ENCODE assay signal across 15 cellular contexts in the genomic region with DNA sequence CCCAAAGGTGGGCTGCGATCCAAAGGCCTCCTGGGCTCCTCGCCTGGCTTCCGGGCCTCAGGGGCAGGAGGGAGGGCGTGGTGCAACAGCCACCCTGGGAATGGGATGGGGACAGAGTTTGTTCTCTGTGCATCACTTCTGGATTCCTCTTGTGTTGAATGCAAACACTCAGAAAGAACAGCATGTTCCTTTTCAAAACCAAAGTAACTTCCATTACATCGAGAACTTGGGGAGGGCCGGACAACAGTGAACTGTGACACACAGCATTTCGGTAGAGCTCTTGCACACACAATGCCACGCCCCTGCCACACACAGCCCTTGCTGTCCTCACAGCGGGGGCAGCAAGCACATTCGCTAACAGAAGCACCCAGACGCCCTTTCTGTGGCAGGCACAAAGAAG. TPM values are rescaled to one million over a fixed set of nuclear protein-coding genes. Genes with fewer than 3 reads are reported as not detected.
DNase-seq lines count a peak whose midpoint lies in the region; ATAC-seq and TF ChIP-seq lines count a peak whose summit lies in the region.
"Had no signal": no experiment of that assay in that cellular context is flagged by ENCODE, and none has a peak within 500 bp of the region (broad histone marks: within the 10 kb centered on the region; RNA-seq: fewer than 3 reads in every experiment).

No MANE protein-coding gene starts in this region.

- H3K27me3 Mint-ChIP-seq in T-helper 17 cell (no peaks in the 10 kb centered on the region), immature natural killer cell (ENCODE audit: low read depth in 3 of 3) (peaks cover 0 to 2% (median 0%) of the 10 kb centered on the region in 3 donors)
- H3K27me3 Mint-ChIP-seq: activated CD4-positive, alpha-beta memory T cell treated with anti-CD3 and anti-CD28 coated beads for 36 hours had no signal

- no peaks in the 10 kb centered on the region for H3K9me3 ChIP-seq in T-helper 17 cell (ENCODE audit: control insufficient read depth, low read length, poor library complexity, severe bottlenecking)
- no peaks in the 10 kb centered on the region for H3K9me3 ChIP-seq in skeletal muscle satellite cell (replicated peaks; ENCODE audit: low read length)
- H3K9me3 ChIP-seq: heart right ventricle had no signal

- H3K4me3 Mint-ChIP-seq in T-helper 17 cell (no peak overlapping the region), immature natural killer cell (no peak overlapping the region)
- H3K4me3 Mint-ChIP-seq: activated CD4-positive, alpha-beta memory T cell treated with anti-CD3 and anti-CD28 coated beads for 36 hours; CD14-positive monocyte had no signal

- H3K36me3 ChIP-seq in skeletal muscle satellite cell (ENCODE audit: insufficient read depth, low read length): no peaks in the 10 kb centered on the region

- ATAC-seq in T-helper 17 cell: no peak
- no peak for ATAC-seq in foreskin keratinocyte
- ATAC-seq in HG03432 (IDR thresholded peaks at IDR 0.05; ENCODE audit: unreplicated experiment): no peak

- no peaks in the 10 kb centered on the region for H3K9me3 Mint-ChIP-seq in immature natural killer cell
- H3K9me3 Mint-ChIP-seq: activated CD4-positive, alpha-beta memory T cell treated with anti-CD3 and anti-CD28 coated beads for 36 hours had no signal

- no peak overlapping the region for H3K4me3 ChIP-seq in skeletal muscle satellite cell (ENCODE audit: low read length)
- H3K4me3 ChIP-seq: heart right ventricle had no signal

- DNase-seq in COR-L47 (lab: John Stamatoyannopoulos, UW) (peak; percentile 80), T-helper 17 cell (no peak), foreskin keratinocyte (peak in 1 of 2 donors; percentile 5), H4 (ENCODE audit: low spot score) (no peak), GDM1 (lab: John Stamatoyannopoulos, UW) (no peak), immature natural killer cell (no peak)
- DNase-seq: activated CD4-positive, alpha-beta memory T cell treated with anti-CD3 and anti-CD28 coated beads for 36 hours; activated naive CD4-positive, alpha-beta T cell treated with Interleukin-2 at 50 U/mL for 16 hours; GOT3; heart right ventricle; NCI-H1417 treated with DMSO at 0.1 percent for 48 hours; retina had no signal

- no peaks in the 10 kb centered on the region for H3K27me3 ChIP-seq in foreskin keratinocyte
- no peaks in the 10 kb centered on the region for H3K27me3 ChIP-seq in skeletal muscle satellite cell (ENCODE audit: control insufficient read depth, insufficient read depth, low read length)
- H3K27me3 ChIP-seq: heart right ventricle had no signal

- H3K4me2 ChIP-seq in skeletal muscle satellite cell (ENCODE audit: low read length): peak overlapping the region; percentile 44

- H3K36me3 Mint-ChIP-seq in T-helper 17 cell (ENCODE audit: low read depth) (no peaks in the 10 kb centered on the region), immature natural killer cell (peaks cover 0 to 4% (median 0%) of the 10 kb centered on the region in 3 donors)
- H3K36me3 Mint-ChIP-seq: activated CD4-positive, alpha-beta memory T cell treated with anti-CD3 and anti-CD28 coated beads for 36 hours had no signal

- peak overlapping the region; percentile 54 for H3K27ac Mint-ChIP-seq in T-helper 17 cell
- H3K27ac Mint-ChIP-seq in immature natural killer cell: no peak overlapping the region
- H3K27ac Mint-ChIP-seq: activated CD4-positive, alpha-beta memory T cell treated with anti-CD3 and anti-CD28 coated beads for 36 hours had no signal

- peak overlapping the region; percentile 2 for H3K27ac ChIP-seq in foreskin keratinocyte
- H3K27ac ChIP-seq: heart right ventricle had no signal

- no peak for TF ChIP-seq CTCF in foreskin keratinocyte (conservative IDR thresholded peaks at IDR 0.05)

- no peak overlapping the region for H3K9ac ChIP-seq in skeletal muscle satellite cell (ENCODE audit: low read depth, low read length)

- H3K4me1 ChIP-seq in foreskin keratinocyte (peaks cover 4% of the 10 kb centered on the region), skeletal muscle satellite cell (ENCODE audit: control insufficient read depth, insufficient read depth, low read length) (peaks cover 9% of the 10 kb centered on the region)
- H3K4me1 ChIP-seq: heart right ventricle had no signal

- H3K4me1 Mint-ChIP-seq in T-helper 17 cell: peaks cover 3% of the 10 kb centered on the region
- no peaks in the 10 kb centered on the region for H3K4me1 Mint-ChIP-seq in immature natural killer cell
- H3K4me1 Mint-ChIP-seq: CD14-positive monocyte had no signal

RNA-seq across cellular contexts. Expression of a gene that starts 36.1 kb away (rescaled TPM):
- total RNA-seq in T-helper 17 cell (100 to 1,000 TPM in 1 of 2 donors, 10 to 100 TPM in 1; 87.3 to 126 TPM), foreskin keratinocyte (451 and 574 TPM in 2 replicates)
- polyA plus RNA-seq in foreskin keratinocyte (357 and 440 TPM in 2 replicates), immature natural killer cell (1 to 10 TPM in 1 of 3 donors, under 1 TPM in 2; 0.10 to 2.7 (median 0.23) TPM)
- 107 and 309 TPM in 2 replicates for total RNA-seq in skeletal muscle satellite cell (2012; rRNA removed)
- 36.7 and 48.7 TPM in 2 replicates for total RNA-seq in H4 (2014; rRNA removed; shearing (Covaris generic))
